ENCODE assay signal across 24 cellular contexts in genomic region chr18:51383116-51383515, GRCh38.
"Had no signal": no experiment of that assay in that cellular context is flagged by ENCODE, and none has a peak within 500 bp of the region (broad histone marks: within the 10 kb centered on the region; RNA-seq: fewer than 3 reads in every experiment).

No MANE protein-coding gene starts in this region.

- H3K27me3 ChIP-seq: dorsolateral prefrontal cortex, gastrocnemius medialis, neural progenitor cell, right atrium auricular region, sigmoid colon, spleen, suprapubic skin, transverse colon, vagina had no signal

- H3K9me3 ChIP-seq: gastrocnemius medialis, mucosa of descending colon, prostate gland, right atrium auricular region, sigmoid colon, spleen, suprapubic skin, transverse colon, vagina had no signal

- H3K4me1 ChIP-seq: gastrocnemius medialis, neural progenitor cell, prostate gland, right atrium auricular region, sigmoid colon, spleen, suprapubic skin, transverse colon, vagina had no signal

- H3K27ac Mint-ChIP-seq: memory B cell; mesothelial cell of epicardium; naive B cell; neural progenitor cell; stimulated activated naive CD8-positive, alpha-beta T cell treated with anti-CD3 and anti-CD28 coated beads, Interleukin-15, amount 100 ng/mL, for 72 hours had no signal

- H3K4me3 Mint-ChIP-seq: memory B cell; mesothelial cell of epicardium; naive B cell; natural killer cell treated with Interleukin-12 subunit alpha and Interleukin-12 subunit beta and Interleukin-15 and Interleukin-18, amount 100 ng/mL, for 72 hours; neural progenitor cell; stimulated activated naive CD8-positive, alpha-beta T cell treated with anti-CD3 and anti-CD28 coated beads, Interleukin-15, amount 100 ng/mL, for 72 hours had no signal

- H3K4me2 ChIP-seq: neural progenitor cell had no signal

- H3K9ac ChIP-seq: neural progenitor cell had no signal

- H3K4me1 Mint-ChIP-seq: memory B cell; naive B cell; neural progenitor cell; stimulated activated naive CD8-positive, alpha-beta T cell treated with anti-CD3 and anti-CD28 coated beads, Interleukin-15, amount 100 ng/mL, for 72 hours had no signal

- ATAC-seq: esophagus mucosa; gastrocnemius medialis; left lobe of liver; mucosa of descending colon; natural killer cell treated with Interleukin-12 subunit alpha and Interleukin-12 subunit beta and Interleukin-15 and Interleukin-18, amount 100 ng/mL, for 72 hours; stimulated activated naive CD8-positive, alpha-beta T cell treated with anti-CD3 and anti-CD28 coated beads, Interleukin-15, amount 100 ng/mL, for 72 hours had no signal

- H3K9me3 Mint-ChIP-seq: memory B cell; mesothelial cell of epicardium; naive B cell; natural killer cell treated with Interleukin-12 subunit alpha and Interleukin-12 subunit beta and Interleukin-15 and Interleukin-18, amount 100 ng/mL, for 72 hours; neural progenitor cell; stimulated activated naive CD8-positive, alpha-beta T cell treated with anti-CD3 and anti-CD28 coated beads, Interleukin-15, amount 100 ng/mL, for 72 hours had no signal

- H3K27ac ChIP-seq: dorsolateral prefrontal cortex, epithelial cell of prostate, gastrocnemius medialis, neural progenitor cell, prostate gland, right atrium auricular region, sigmoid colon, spleen, suprapubic skin, transverse colon, vagina had no signal

- H2AFZ ChIP-seq: neural progenitor cell had no signal

- H3K27me3 Mint-ChIP-seq: memory B cell had no signal

- H3K36me3 ChIP-seq: gastrocnemius medialis, neural progenitor cell, prostate gland, right atrium auricular region, sigmoid colon, spleen, suprapubic skin, transverse colon, vagina had no signal

- H3K36me3 Mint-ChIP-seq: memory B cell; mesothelial cell of epicardium; naive B cell; natural killer cell treated with Interleukin-12 subunit alpha and Interleukin-12 subunit beta and Interleukin-15 and Interleukin-18, amount 100 ng/mL, for 72 hours; neural progenitor cell had no signal

- FAIRE-seq: kidney had no signal

- H3K4me3 ChIP-seq: dorsolateral prefrontal cortex, gastrocnemius medialis, lung, mucosa of descending colon, neural progenitor cell, prostate gland, right atrium auricular region, sigmoid colon, spleen, suprapubic skin, transverse colon, vagina had no signal

- DNase-seq: dorsolateral prefrontal cortex; effector CD4-positive, alpha-beta T cell; foreskin fibroblast; gastrocnemius medialis; kidney; mucosa of descending colon; naive B cell; sigmoid colon; spleen; stimulated activated naive CD4-positive, alpha-beta T cell; stimulated activated naive CD8-positive, alpha-beta T cell treated with anti-CD3 and anti-CD28 coated beads, Interleukin-15, amount 100 ng/mL, for 72 hours; transverse colon had no signal
